2 cellular contexts compared by ENCODE assay signal in genomic region chr12:73139642-73140041, GRCh38.
A peak's percentile ranks its signal among the peaks of the same experiment; 100 is the strongest.
DNase-seq lines count a peak whose midpoint lies in the region; ATAC-seq, FAIRE-seq and TF ChIP-seq lines count a peak whose summit lies in the region.
"Not testable (repeated sequence)": the region's sequence is repeated elsewhere in the genome, so short reads cannot be mapped to it uniquely, and the experiment has no call there.

No MANE protein-coding gene starts in this region.

- H3K9me3 ChIP-seq in HEK293 (ENCODE audit: control insufficient read depth, insufficient read depth, low read depth, low read length); K562 (replicated peaks; ENCODE audit: control insufficient read depth, insufficient read depth, low read depth, low read length): not testable (repeated sequence)

- not testable (repeated sequence) for TF ChIP-seq POLR2A in K562 (conservative IDR thresholded peaks at IDR 0.05)

- not testable (repeated sequence) for H3K4me1 ChIP-seq in HEK293 (ENCODE audit: control insufficient read depth, insufficient read depth, low read length); K562 (replicated peaks in 1 of 2; ENCODE audit: control insufficient read depth in 2 of 2, insufficient read depth in 2 of 2, low read length in 2 of 2)

- not testable (repeated sequence) for H3K27ac ChIP-seq in HEK293 (ENCODE audit: extremely low read depth, low read depth, low read length); K562 (ENCODE audit: extremely low read depth, low read depth, low read length)

- not testable (repeated sequence) for TF ChIP-seq RAD21 in K562 (CRISPR knock-in tag; conservative IDR thresholded peaks at IDR 0.05 in 1 of 2, IDR thresholded peaks at IDR 0.05 in 1 of 2)

- not testable (repeated sequence) for TF ChIP-seq CTCF in HEK293 (tag by site-specific recombination; IDR thresholded peaks at IDR 0.05); K562 (IDR thresholded peaks at IDR 0.05 in 2 of 3, conservative IDR thresholded peaks at IDR 0.05 in 1 of 3; ENCODE audit: insufficient read depth in 2 of 3, low read depth in 1 of 3, low read length in 3 of 3)

- not testable (repeated sequence) for H3K36me3 ChIP-seq in HEK293 (ENCODE audit: control insufficient read depth in 2 of 2, insufficient read depth in 1 of 2, low read length in 2 of 2); K562 (ENCODE audit: control insufficient read depth, insufficient read depth, low read length)

- not testable (repeated sequence) for H3K9me1 ChIP-seq in K562 (ENCODE audit: control insufficient read depth, insufficient read depth, low read length)

- WGBS in K562 (ENCODE audit: insufficient coverage, low coverage, missing lambda C conversion rate): 4% methylated on average over 2 of the region's 2 CpGs

- FAIRE-seq in K562 (lab: Jason Lieb, UNC): not testable (repeated sequence)

- H3K79me2 ChIP-seq in K562 (ENCODE audit: control insufficient read depth, insufficient read depth, low read length): not testable (repeated sequence)

- intact Hi-C loops in K562 (cut with micrococcal nuclease): not testable (repeated sequence)

- not testable (repeated sequence) for ATAC-seq in K562

- not testable (repeated sequence) for H3K27me3 ChIP-seq in K562 (ENCODE audit: control insufficient read depth in 2 of 2, insufficient read depth in 2 of 2, low read length in 2 of 2)

- TF ChIP-seq EP300 in K562 (IDR thresholded peaks at IDR 0.05; ENCODE audit: low read length): not testable (repeated sequence)

- H3K9ac ChIP-seq in K562 (ENCODE audit: insufficient read depth in 1 of 2, low read depth in 2 of 2, low read length in 2 of 2): not testable (repeated sequence)

- in situ Hi-C loops in K562 (cut with MboI): not testable (repeated sequence)

- not testable (repeated sequence) for H2AFZ ChIP-seq in K562 (ENCODE audit: low read depth, low read length)

- not testable (repeated sequence) for DNase-seq in K562 (ENCODE audit: extremely low read depth in 1 of 4, low spot score in 3 of 4)

- H3K4me2 ChIP-seq in K562 (ENCODE audit: insufficient read depth, low read length): not testable (repeated sequence)

- POLR2A ChIA-PET in HEK293 (lab: Yijun Ruan, JAX); K562 (lab: Yijun Ruan, JAX): not testable (repeated sequence)

- BruUV-seq in K562 (replicated peaks; lab: Mats Ljungman, UMichigan): not testable (repeated sequence)

- H4K20me1 ChIP-seq in K562 (replicated peaks; ENCODE audit: control insufficient read depth, insufficient read depth, low read length): not testable (repeated sequence)

- CTCF ChIA-PET in HEK293 (lab: Yijun Ruan, JAX); K562 (lab: Yijun Ruan, JAX; ENCODE audit: low intra/inter-chr PET ratio): not testable (repeated sequence)

- H3K4me3 ChIP-seq in HEK293 (ENCODE audit: low read depth, low read length); K562: not testable (repeated sequence)

TF ChIP-seq in HEK293, 187 proteins besides CTCF, POLR2A, EP300 and RAD21:
- TF ChIP-seq ZNF146 (tag by site-specific recombination; IDR thresholded peaks at IDR 0.05): peak; percentile 75
TF ChIP-seq in HEK293: peak in this region for 1; not testable (repeated sequence) for 186.

TF ChIP-seq in K562, 482 proteins besides CTCF, POLR2A, EP300 and RAD21:
- peak; percentile 74 for TF ChIP-seq ZNF146 (CRISPR knock-in tag; IDR thresholded peaks at IDR 0.05; ENCODE audit: unreplicated experiment)
